21 cellular contexts compared by ENCODE assay signal in genomic region chr16:47395733-47396503, GRCh38.
"Had no signal": no experiment of that assay in that cellular context is flagged by ENCODE, and none has a peak within 500 bp of the region (broad histone marks: within the 10 kb centered on the region; RNA-seq: fewer than 3 reads in every experiment).

No MANE protein-coding gene starts in this region.

- H3K4me1 ChIP-seq: body of pancreas, testis, uterus had no signal

- H3K36me3 ChIP-seq: neural progenitor cell, uterus had no signal

- H3K27ac ChIP-seq: body of pancreas, left lung, neural progenitor cell, spleen, testis, uterus had no signal

- ATAC-seq: activated CD4-positive, CD25-positive, alpha-beta regulatory T cell treated with anti-CD3 and anti-CD28 coated beads, Interleukin-2, amount 50 U/mL, for 24 hours; activated T-cell treated with anti-CD3 and anti-CD28 coated beads, Interleukin-2, amount 50 U/mL, for 72 hours; body of pancreas; left lung had no signal

- H3K27me3 ChIP-seq: body of pancreas, left lung, neural progenitor cell, spleen, testis, uterus had no signal

- DNase-seq: activated CD4-positive, alpha-beta memory T cell treated with anti-CD3 and anti-CD28 coated beads, Interleukin-2, amount 10 ng/mL, durations not matched to agents 7 days and 5 days; activated CD4-positive, alpha-beta T cell treated with anti-CD3 and anti-CD28 coated beads, Interleukin-2, amount 10 ng/mL, durations not matched to agents 24 days and 14 days; activated effector memory CD4-positive, alpha-beta T cell treated with anti-CD3 and anti-CD28 coated beads, Interleukin-2, amount 50 U/mL, for 16 hours; activated T-cell treated with anti-CD3 and anti-CD28 coated beads, Interleukin-2, amount 50 U/mL, for 72 hours; anterior cingulate cortex; body of pancreas; effector CD4-positive, alpha-beta T cell; immature natural killer cell; left lung; naive B cell; posterior cingulate gyrus; retina; spleen; stimulated activated CD4-positive, alpha-beta T cell treated with anti-CD3 and anti-CD28 coated beads, Interleukin-4, amount 100 ng/mL, for 1 hour; stimulated activated naive CD4-positive, alpha-beta T cell; testis; trophoblast cell; uterus had no signal

- H3K9me3 ChIP-seq: body of pancreas, left lung, spleen, testis, uterus had no signal

- H3K4me3 ChIP-seq: body of pancreas, left lung, lung, neural progenitor cell, spleen, testis, uterus had no signal
